In genomic region chrX:101993335-101993734, GRCh38 we compare ENCODE assay signal across 29 cellular contexts.
"Had no signal": no experiment of that assay in that cellular context is flagged by ENCODE, and none has a peak within 500 bp of the region (broad histone marks: within the 10 kb centered on the region; RNA-seq: fewer than 3 reads in every experiment).

No MANE protein-coding gene starts in this region.

- H3K79me2 ChIP-seq: parathyroid adenoma had no signal

- H3K9ac ChIP-seq: parathyroid adenoma had no signal

- H3K9me3 ChIP-seq: neutrophil, spleen, suprapubic skin, testis, tibial artery, transverse colon, upper lobe of right lung, uterus had no signal

- H3K36me3 ChIP-seq: neutrophil, spleen, suprapubic skin, tibial artery, transverse colon, upper lobe of right lung, uterus had no signal

- H3K27me3 ChIP-seq: neutrophil, spleen, suprapubic skin, testis, tibial artery, transverse colon, upper lobe of right lung, uterus had no signal

- H3K4me2 ChIP-seq: smooth muscle cell had no signal

- ATAC-seq: naive thymus-derived CD8-positive, alpha-beta T cell; natural killer cell treated with Interleukin-12 subunit alpha and Interleukin-12 subunit beta and Interleukin-15 and Interleukin-18, amount 100 ng/mL, for 72 hours; right cardiac atrium; sciatic nerve; stimulated activated memory B cell treated with anti-CD40 and anti-IgM and Interleukin-4, amounts not matched to agents 10 μg/mL and 1 μg/mL and 100 μg/mL, for 72 hours; stimulated activated naive CD8-positive, alpha-beta T cell treated with anti-CD3 and anti-CD28 coated beads, Interleukin-15, amount 100 ng/mL, for 72 hours; stimulated activated naive CD8-positive, alpha-beta T cell treated with anti-CD3 and anti-CD28 coated beads, Interleukin-15, Interleukin-2, amounts not matched to agents 100 U/mL and 50 U/mL, for 24 hours; upper lobe of right lung had no signal

- H3K27ac ChIP-seq: neutrophil, parathyroid adenoma, skin epidermis, spleen, suprapubic skin, testis, tibial artery, transverse colon, upper lobe of right lung, uterus had no signal

- H3K4me3 ChIP-seq: skin epidermis, smooth muscle cell, spleen, suprapubic skin, testis, tibial artery, transverse colon, upper lobe of right lung, uterus had no signal

- H2AFZ ChIP-seq: parathyroid adenoma had no signal

- DNase-seq: naive B cell; naive thymus-derived CD8-positive, alpha-beta T cell; nephron progenitor cell; nucleus accumbens; posterior cingulate gyrus; right cardiac atrium; spleen; stimulated activated CD4-positive, alpha-beta T cell treated with anti-CD3 and anti-CD28 coated beads, Interleukin-12 subunit alpha, Interleukin-12 subunit beta, amount 100 ng/mL, for 4 hours; stimulated activated CD4-positive, alpha-beta T cell treated with anti-CD3 and anti-CD28 coated beads, Interleukin-1b, Interleukin-23, amount 100 ng/mL, for 48 hours; stimulated activated CD4-positive, alpha-beta T cell treated with anti-CD3 and anti-CD28 coated beads, Interleukin-4, amount 100 ng/mL, for 1 hour; stimulated activated CD4-positive, alpha-beta T cell treated with anti-CD3 and anti-CD28 coated beads, Interleukin-4, amount 100 ng/mL, for 4 hours; stimulated activated CD8-positive, alpha-beta memory T cell treated with anti-CD3 and anti-CD28 coated beads, Interleukin-4, amount 100 ng/mL, for 48 hours; stimulated activated naive CD4-positive, alpha-beta T cell; stimulated activated naive CD8-positive, alpha-beta T cell treated with anti-CD3 and anti-CD28 coated beads, Interleukin-15, amount 100 ng/mL, for 72 hours; stimulated activated naive CD8-positive, alpha-beta T cell treated with anti-CD3 and anti-CD28 coated beads, Interleukin-15, Interleukin-2, amounts not matched to agents 100 U/mL and 50 U/mL, for 24 hours; substantia nigra; testis; tibial artery; transverse colon; upper lobe of right lung; uterus had no signal

- H3K4me1 ChIP-seq: parathyroid adenoma, spleen, suprapubic skin, testis, tibial artery, transverse colon, upper lobe of right lung, uterus had no signal
